8 cellular contexts compared by ENCODE assay signal in genomic region chr10:133394801-133395221, GRCh38. TPM values are rescaled to one million over a fixed set of nuclear protein-coding genes. Genes with fewer than 3 reads are reported as not detected.
DNase-seq lines count a peak whose midpoint lies in the region; ATAC-seq and TF ChIP-seq lines count a peak whose summit lies in the region.

No MANE protein-coding gene starts in this region.

- CTCF ChIA-PET in activated CD4-positive, alpha-beta T cell treated with anti-CD3 and anti-CD28 coated beads for 36 hours (lab: Charles Lee): no interaction called here

- peak overlapping the region; percentile 69 to 85 for H3K27ac ChIP-seq in testis

- no peaks in the 10 kb centered on the region for H3K9me3 Mint-ChIP-seq in activated CD4-positive, alpha-beta T cell treated with anti-CD3 and anti-CD28 coated beads for 36 hours (ENCODE audit: low read depth)
- no peaks in the 10 kb centered on the region for H3K9me3 Mint-ChIP-seq in activated naive CD8-positive, alpha-beta T cell treated with anti-CD3 and anti-CD28 coated beads, Interleukin-2, amount 50 U/mL, for 24 hours

- 10 to 17% methylated on average over 14 to 21 of the region's 21 CpGs for WGBS in testis, 2 donors

- peaks cover 53% of the 10 kb centered on the region for H3K4me1 Mint-ChIP-seq in activated CD4-positive, alpha-beta T cell treated with anti-CD3 and anti-CD28 coated beads for 36 hours
- peaks cover 50% of the 10 kb centered on the region for H3K4me1 Mint-ChIP-seq in activated naive CD8-positive, alpha-beta T cell treated with anti-CD3 and anti-CD28 coated beads, Interleukin-2, amount 50 U/mL, for 24 hours

- H3K27me3 ChIP-seq in kidney epithelial cell (ENCODE audit: control insufficient read depth, insufficient read depth, low read length): no peaks in the 10 kb centered on the region
- no peaks in the 10 kb centered on the region for H3K27me3 ChIP-seq in testis

- no peaks in the 10 kb centered on the region for H3K27me3 Mint-ChIP-seq in activated CD4-positive, alpha-beta T cell treated with anti-CD3 and anti-CD28 coated beads for 36 hours
- no peaks in the 10 kb centered on the region for H3K27me3 Mint-ChIP-seq in activated naive CD8-positive, alpha-beta T cell treated with anti-CD3 and anti-CD28 coated beads, Interleukin-2, amount 50 U/mL, for 24 hours

- H3K36me3 Mint-ChIP-seq in activated CD4-positive, alpha-beta T cell treated with anti-CD3 and anti-CD28 coated beads for 36 hours (ENCODE audit: low read depth): peaks cover 35% of the 10 kb centered on the region
- peaks cover 26% of the 10 kb centered on the region for H3K36me3 Mint-ChIP-seq in activated naive CD8-positive, alpha-beta T cell treated with anti-CD3 and anti-CD28 coated beads, Interleukin-2, amount 50 U/mL, for 24 hours (ENCODE audit: low read depth)

- peak overlapping the region; percentile 85 for H3K4me3 ChIP-seq in kidney epithelial cell (ENCODE audit: low read depth, low read length)
- H3K4me3 ChIP-seq in testis: peak overlapping the region; percentile 95 to 100

- POLR2A ChIA-PET in activated CD4-positive, alpha-beta T cell treated with anti-CD3 and anti-CD28 coated beads for 36 hours (lab: Charles Lee): no interaction called here

- H3K4me1 ChIP-seq in testis: peaks cover 20% of the 10 kb centered on the region

- H3K27ac Mint-ChIP-seq in activated CD4-positive, alpha-beta T cell treated with anti-CD3 and anti-CD28 coated beads for 36 hours: peak overlapping the region; percentile 93
- H3K27ac Mint-ChIP-seq in activated naive CD8-positive, alpha-beta T cell treated with anti-CD3 and anti-CD28 coated beads, Interleukin-2, amount 50 U/mL, for 24 hours: peak overlapping the region; percentile 93

- peak overlapping the region; percentile 90 for H3K4me3 Mint-ChIP-seq in activated CD4-positive, alpha-beta T cell treated with anti-CD3 and anti-CD28 coated beads for 36 hours
- H3K4me3 Mint-ChIP-seq in activated naive CD8-positive, alpha-beta T cell treated with anti-CD3 and anti-CD28 coated beads, Interleukin-2, amount 50 U/mL, for 24 hours: peak overlapping the region; percentile 96

- no peak for TF ChIP-seq POLR2A in testis (IDR thresholded peaks at IDR 0.05)

- H3K9me3 ChIP-seq in testis: no peaks in the 10 kb centered on the region

- H3K36me3 ChIP-seq in kidney epithelial cell (ENCODE audit: control insufficient read depth, insufficient read depth, low read length): peaks cover 1% of the 10 kb centered on the region
- H3K36me3 ChIP-seq in testis (ENCODE audit: low read depth, missing control alignments): no peaks in the 10 kb centered on the region

- no peak for DNase-seq in activated CD4-positive, alpha-beta T cell treated with anti-CD3 and anti-CD28 coated beads for 36 hours
- no peak for DNase-seq in activated CD4-positive, alpha-beta T cell treated with anti-CD3 and anti-CD28 coated beads, Interleukin-2, amount 50 U/mL, for 1 hour
- no peak for DNase-seq in activated naive CD8-positive, alpha-beta T cell treated with anti-CD3 and anti-CD28 coated beads, Interleukin-2, amount 50 U/mL, for 24 hours
- DNase-seq in kidney epithelial cell (ENCODE audit: low read depth): no peak
- DNase-seq in testis: peak; percentile 14
- no peak for DNase-seq in NCI-H2081 (lab: John Stamatoyannopoulos, UW)
- no peak for DNase-seq in mucosa of gallbladder (ENCODE audit: low spot score)

- no peak for ATAC-seq in activated CD4-positive, alpha-beta T cell treated with anti-CD3 and anti-CD28 coated beads for 36 hours
- no peak for ATAC-seq in activated naive CD8-positive, alpha-beta T cell treated with anti-CD3 and anti-CD28 coated beads, Interleukin-2, amount 50 U/mL, for 24 hours
- no peak for ATAC-seq in GM21576 (IDR thresholded peaks at IDR 0.05; ENCODE audit: unreplicated experiment)

- no peak for TF ChIP-seq CTCF in kidney epithelial cell (IDR thresholded peaks at IDR 0.05; ENCODE audit: insufficient read depth, low read length, poor library complexity, severe bottlenecking)
- TF ChIP-seq CTCF in testis (IDR thresholded peaks at IDR 0.05): no peak

- intact Hi-C loops in activated CD4-positive, alpha-beta T cell treated with anti-CD3 and anti-CD28 coated beads for 36 hours (cut with DNase I, micrococcal nuclease): loop anchor here (1.0 to 5.0 kb wide), 10 partner anchors 16 to 1493 kb away; partner anchors contain the start of genes ECHS1 (in 2 of the 2), PAOX (in 1 of the 2), PPP2R2D (in 1 of the 2) and TUBGCP2 (in 1 of the 2)
- intact Hi-C loops in testis (cut with DNase I; ENCODE audit: low total_unique reads): no loop called here

RNA-seq across cellular contexts. Expression of gene MTG1, which starts 0.9 kb away (rescaled TPM):
- total RNA-seq in activated CD4-positive, alpha-beta T cell treated with anti-CD3 and anti-CD28 coated beads for 36 hours: 10 to 100 TPM; 46.9 to 52.1 TPM
- total RNA-seq in kidney epithelial cell (26.7 and 40.3 TPM in 2 replicates), testis (10 to 100 TPM; 72.9 to 84.8 TPM), mucosa of gallbladder (50.6 TPM)
- polyA plus RNA-seq in testis (ENCODE audit: insufficient read depth, low read depth, low replicate concordance): 76.1 TPM

RNA-seq across cellular contexts. Expression of gene PAOX, which starts 15.7 kb away (rescaled TPM):
- total RNA-seq in activated CD4-positive, alpha-beta T cell treated with anti-CD3 and anti-CD28 coated beads for 36 hours: 1 to 10 TPM; 3.0 to 6.2 TPM
- 4.3 and 6.4 TPM in 2 replicates for total RNA-seq in kidney epithelial cell
- 10 to 100 TPM; 24.8 to 49.5 TPM for total RNA-seq in testis
- polyA plus RNA-seq in testis (ENCODE audit: insufficient read depth, low read depth, low replicate concordance): 91.5 TPM
- total RNA-seq in mucosa of gallbladder: 9.4 TPM

RNA-seq across cellular contexts. Expression of gene ECHS1, which starts 21.7 kb away (rescaled TPM):
- total RNA-seq in activated CD4-positive, alpha-beta T cell treated with anti-CD3 and anti-CD28 coated beads for 36 hours: 10 to 100 TPM; 42.0 to 56.7 TPM
- total RNA-seq in kidney epithelial cell (106 and 127 TPM in 2 replicates), testis (100 to 1,000 TPM; 104 to 118 TPM), mucosa of gallbladder (122 TPM)
- 118 TPM for polyA plus RNA-seq in testis (ENCODE audit: insufficient read depth, low read depth, low replicate concordance)

RNA-seq across cellular contexts. Expression of gene SPRN, which starts 29.6 kb away (rescaled TPM):
- not detected for total RNA-seq in activated CD4-positive, alpha-beta T cell treated with anti-CD3 and anti-CD28 coated beads for 36 hours
- total RNA-seq in kidney epithelial cell: 0.55 and 2.1 TPM in 2 replicates
- 1 to 10 TPM; 1.7 to 1.8 TPM for total RNA-seq in testis
- 2.7 TPM for polyA plus RNA-seq in testis (ENCODE audit: insufficient read depth, low read depth, low replicate concordance)
- not detected for total RNA-seq in mucosa of gallbladder

RNA-seq across cellular contexts. Expression of gene FUOM, which starts 37.0 kb away (rescaled TPM):
- total RNA-seq in activated CD4-positive, alpha-beta T cell treated with anti-CD3 and anti-CD28 coated beads for 36 hours: 10 to 100 TPM; 28.3 to 37.0 TPM
- total RNA-seq in kidney epithelial cell (47.0 and 58.8 TPM in 2 replicates), testis (10 to 100 TPM in 1 of 2 donors, 1 to 10 TPM in 1; 9.5 to 12.8 TPM), mucosa of gallbladder (13.0 TPM)
- polyA plus RNA-seq in testis (ENCODE audit: insufficient read depth, low read depth, low replicate concordance): 13.6 TPM
